ENCODE assay signal across 1 cellular context in genomic region chr2:238263204-238264071, GRCh38.
A peak's percentile ranks its signal among the peaks of the same experiment; 100 is the strongest.
TF ChIP-seq lines count a peak whose summit lies in the region.

No MANE protein-coding gene starts in this region.

TF ChIP-seq in HepG2, 621 proteins besides CTCF, POLR2A, EP300 and RAD21 (continued from another document and continues in another):
- no peak for TF ChIP-seq ZBTB49 (CRISPR knock-in tag; IDR thresholded peaks at IDR 0.05; ENCODE audit: borderline replicate concordance)
- no peak for TF ChIP-seq SP1 (IDR thresholded peaks at IDR 0.05)
- peak; percentile 28; the same call in 1 of the 2 replicates for TF ChIP-seq SP1 (CRISPR knock-in tag; IDR thresholded peaks at IDR 0.05)
- peak; percentile 58 for TF ChIP-seq ZNF331 (CRISPR knock-in tag; IDR thresholded peaks at IDR 0.05)
- 0 out of 2 replicates have a peak, but pooled peaks have one; percentile 64 for TF ChIP-seq MEIS1 (CRISPR knock-in tag; IDR thresholded peaks at IDR 0.05; ENCODE audit: borderline replicate concordance)
- TF ChIP-seq, protein P1, sequence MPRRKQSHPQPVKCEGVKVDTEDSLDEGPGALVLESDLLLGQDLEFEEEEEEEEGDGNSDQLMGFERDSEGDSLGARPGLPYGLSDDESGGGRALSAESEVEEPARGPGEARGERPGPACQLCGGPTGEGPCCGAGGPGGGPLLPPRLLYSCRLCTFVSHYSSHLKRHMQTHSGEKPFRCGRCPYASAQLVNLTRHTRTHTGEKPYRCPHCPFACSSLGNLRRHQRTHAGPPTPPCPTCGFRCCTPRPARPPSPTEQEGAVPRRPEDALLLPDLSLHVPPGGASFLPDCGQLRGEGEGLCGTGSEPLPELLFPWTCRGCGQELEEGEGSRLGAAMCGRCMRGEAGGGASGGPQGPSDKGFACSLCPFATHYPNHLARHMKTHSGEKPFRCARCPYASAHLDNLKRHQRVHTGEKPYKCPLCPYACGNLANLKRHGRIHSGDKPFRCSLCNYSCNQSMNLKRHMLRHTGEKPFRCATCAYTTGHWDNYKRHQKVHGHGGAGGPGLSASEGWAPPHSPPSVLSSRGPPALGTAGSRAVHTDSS (CRISPR knock-in tag; conservative IDR thresholded peaks at IDR 0.05) = no peak
- no peak for TF ChIP-seq RNF2 (conservative IDR thresholded peaks at IDR 0.05; ENCODE audit: low read depth)
- peak; percentile 83 for TF ChIP-seq SAP130 (CRISPR knock-in tag; IDR thresholded peaks at IDR 0.05; ENCODE audit: low read depth)
- TF ChIP-seq ZNF460 (CRISPR knock-in tag; IDR thresholded peaks at IDR 0.05; ENCODE audit: borderline replicate concordance) = no peak
- no peak; the same call in 1 of the 2 replicates for TF ChIP-seq ZNF280B (CRISPR knock-in tag; IDR thresholded peaks at IDR 0.05; ENCODE audit: borderline replicate concordance)
- TF ChIP-seq ZNF724P (CRISPR knock-in tag; IDR thresholded peaks at IDR 0.05; ENCODE audit: borderline replicate concordance) = peak; percentile 53; the same call in 1 of the 2 replicates
- peak; percentile 42; the same call in 1 of the 2 replicates for TF ChIP-seq CREM (IDR thresholded peaks at IDR 0.05)
- TF ChIP-seq CREM (CRISPR knock-in tag; IDR thresholded peaks at IDR 0.05) = no peak
- no peak for TF ChIP-seq NFATC3 (CRISPR knock-in tag; IDR thresholded peaks at IDR 0.05)
- no peak for TF ChIP-seq ZHX1 (CRISPR knock-in tag; IDR thresholded peaks at IDR 0.05; ENCODE audit: low read depth)
- no peak for TF ChIP-seq ZFP36 (IDR thresholded peaks at IDR 0.05; ENCODE audit: borderline replicate concordance, low read depth, low read length, partially characterized antibody)
- peak; percentile 93 for TF ChIP-seq KDM3A (CRISPR knock-in tag; IDR thresholded peaks at IDR 0.05; ENCODE audit: low read depth)
- peak; percentile 95; the same call in 1 of the 2 replicates for TF ChIP-seq ZNF614 (CRISPR knock-in tag; IDR thresholded peaks at IDR 0.05; ENCODE audit: borderline replicate concordance)
- TF ChIP-seq ISL2 (CRISPR knock-in tag; IDR thresholded peaks at IDR 0.05) = peak; percentile 46; the same call in 1 of the 2 replicates
- TF ChIP-seq, protein P2, sequence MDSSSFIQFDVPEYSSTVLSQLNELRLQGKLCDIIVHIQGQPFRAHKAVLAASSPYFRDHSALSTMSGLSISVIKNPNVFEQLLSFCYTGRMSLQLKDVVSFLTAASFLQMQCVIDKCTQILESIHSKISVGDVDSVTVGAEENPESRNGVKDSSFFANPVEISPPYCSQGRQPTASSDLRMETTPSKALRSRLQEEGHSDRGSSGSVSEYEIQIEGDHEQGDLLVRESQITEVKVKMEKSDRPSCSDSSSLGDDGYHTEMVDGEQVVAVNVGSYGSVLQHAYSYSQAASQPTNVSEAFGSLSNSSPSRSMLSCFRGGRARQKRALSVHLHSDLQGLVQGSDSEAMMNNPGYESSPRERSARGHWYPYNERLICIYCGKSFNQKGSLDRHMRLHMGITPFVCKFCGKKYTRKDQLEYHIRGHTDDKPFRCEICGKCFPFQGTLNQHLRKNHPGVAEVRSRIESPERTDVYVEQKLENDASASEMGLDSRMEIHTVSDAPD (CRISPR knock-in tag; IDR thresholded peaks at IDR 0.05) = no peak; the same call in 1 of the 2 replicates
- no peak for TF ChIP-seq CBX2 (IDR thresholded peaks at IDR 0.05; ENCODE audit: low read depth, low read length)
- no peak for TF ChIP-seq CBX2 (CRISPR knock-in tag; IDR thresholded peaks at IDR 0.05; ENCODE audit: low read depth)
- peak; percentile 98 for TF ChIP-seq PAXIP1 (CRISPR knock-in tag; conservative IDR thresholded peaks at IDR 0.05)
- TF ChIP-seq, protein P3, sequence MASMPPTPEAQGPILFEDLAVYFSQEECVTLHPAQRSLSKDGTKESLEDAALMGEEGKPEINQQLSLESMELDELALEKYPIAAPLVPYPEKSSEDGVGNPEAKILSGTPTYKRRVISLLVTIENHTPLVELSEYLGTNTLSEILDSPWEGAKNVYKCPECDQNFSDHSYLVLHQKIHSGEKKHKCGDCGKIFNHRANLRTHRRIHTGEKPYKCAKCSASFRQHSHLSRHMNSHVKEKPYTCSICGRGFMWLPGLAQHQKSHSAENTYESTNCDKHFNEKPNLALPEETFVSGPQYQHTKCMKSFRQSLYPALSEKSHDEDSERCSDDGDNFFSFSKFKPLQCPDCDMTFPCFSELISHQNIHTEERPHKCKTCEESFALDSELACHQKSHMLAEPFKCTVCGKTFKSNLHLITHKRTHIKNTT (CRISPR knock-in tag; IDR thresholded peaks at IDR 0.05) = no peak
- TF ChIP-seq REXO4 (CRISPR knock-in tag; IDR thresholded peaks at IDR 0.05; ENCODE audit: borderline replicate concordance) = no peak
- peak; percentile 78; the same call in 1 of the 2 replicates for TF ChIP-seq SALL1 (CRISPR knock-in tag; IDR thresholded peaks at IDR 0.05)
- TF ChIP-seq TBX2 (CRISPR knock-in tag; IDR thresholded peaks at IDR 0.05; ENCODE audit: borderline replicate concordance) = peak; percentile 76
- TF ChIP-seq SMARCC2 (IDR thresholded peaks at IDR 0.05) = no peak
- TF ChIP-seq, protein P4, sequence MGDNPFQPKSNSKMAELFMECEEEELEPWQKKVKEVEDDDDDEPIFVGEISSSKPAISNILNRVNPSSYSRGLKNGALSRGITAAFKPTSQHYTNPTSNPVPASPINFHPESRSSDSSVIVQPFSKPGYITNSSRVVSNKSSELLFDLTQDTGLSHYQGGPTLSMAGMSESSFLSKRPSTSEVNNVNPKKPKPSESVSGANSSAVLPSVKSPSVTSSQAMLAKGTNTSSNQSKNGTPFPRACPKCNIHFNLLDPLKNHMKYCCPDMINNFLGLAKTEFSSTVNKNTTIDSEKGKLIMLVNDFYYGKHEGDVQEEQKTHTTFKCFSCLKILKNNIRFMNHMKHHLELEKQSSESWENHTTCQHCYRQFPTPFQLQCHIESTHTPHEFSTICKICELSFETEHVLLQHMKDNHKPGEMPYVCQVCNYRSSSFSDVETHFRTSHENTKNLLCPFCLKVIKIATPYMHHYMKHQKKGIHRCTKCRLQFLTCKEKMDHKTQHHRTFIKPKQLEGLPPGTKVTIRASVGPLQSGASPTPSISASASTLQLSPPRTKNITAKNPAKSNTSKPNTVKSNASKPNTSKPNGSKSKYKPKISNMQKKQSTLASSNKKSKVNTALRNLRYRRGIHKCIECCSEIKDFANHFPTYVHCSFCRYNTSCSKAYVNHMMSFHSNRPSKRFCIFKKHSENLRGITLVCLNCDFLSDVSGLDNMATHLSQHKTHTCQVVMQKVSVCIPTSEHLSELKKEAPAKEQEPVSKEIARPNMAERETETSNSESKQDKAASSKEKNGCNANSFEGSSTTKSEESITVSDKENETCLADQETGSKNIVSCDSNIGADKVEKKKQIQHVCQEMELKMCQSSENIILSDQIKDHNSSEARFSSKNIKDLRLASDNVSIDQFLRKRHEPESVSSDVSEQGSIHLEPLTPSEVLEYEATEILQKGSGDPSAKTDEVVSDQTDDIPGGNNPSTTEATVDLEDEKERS (CRISPR knock-in tag; IDR thresholded peaks at IDR 0.05) = no peak
- no peak for TF ChIP-seq DNMT1 (CRISPR knock-in tag; IDR thresholded peaks at IDR 0.05)
- no peak for TF ChIP-seq IKZF4 (CRISPR knock-in tag; IDR thresholded peaks at IDR 0.05; ENCODE audit: borderline replicate concordance, low read depth, not compliant biosample characterization)
- TF ChIP-seq NCOA5 (CRISPR knock-in tag; IDR thresholded peaks at IDR 0.05) = no peak
- TF ChIP-seq SP140L (CRISPR knock-in tag; IDR thresholded peaks at IDR 0.05; ENCODE audit: borderline replicate concordance) = no peak; the same call in 1 of the 2 replicates
- peak; percentile 86 for TF ChIP-seq SMAD3 (CRISPR knock-in tag; IDR thresholded peaks at IDR 0.05)
- no peak for TF ChIP-seq E2F5 (CRISPR knock-in tag; conservative IDR thresholded peaks at IDR 0.05)
- TF ChIP-seq SRSF4 (IDR thresholded peaks at IDR 0.05; ENCODE audit: low read depth, low read length, poor library complexity, severe bottlenecking) = no peak
- TF ChIP-seq ZNF557 (CRISPR knock-in tag; IDR thresholded peaks at IDR 0.05) = 0 out of 2 replicates have a peak, but pooled peaks have one; percentile 62
- TF ChIP-seq, protein P5, sequence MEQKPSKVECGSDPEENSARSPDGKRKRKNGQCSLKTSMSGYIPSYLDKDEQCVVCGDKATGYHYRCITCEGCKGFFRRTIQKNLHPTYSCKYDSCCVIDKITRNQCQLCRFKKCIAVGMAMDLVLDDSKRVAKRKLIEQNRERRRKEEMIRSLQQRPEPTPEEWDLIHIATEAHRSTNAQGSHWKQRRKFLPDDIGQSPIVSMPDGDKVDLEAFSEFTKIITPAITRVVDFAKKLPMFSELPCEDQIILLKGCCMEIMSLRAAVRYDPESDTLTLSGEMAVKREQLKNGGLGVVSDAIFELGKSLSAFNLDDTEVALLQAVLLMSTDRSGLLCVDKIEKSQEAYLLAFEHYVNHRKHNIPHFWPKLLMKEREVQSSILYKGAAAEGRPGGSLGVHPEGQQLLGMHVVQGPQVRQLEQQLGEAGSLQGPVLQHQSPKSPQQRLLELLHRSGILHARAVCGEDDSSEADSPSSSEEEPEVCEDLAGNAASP (CRISPR knock-in tag; IDR thresholded peaks at IDR 0.05; ENCODE audit: borderline replicate concordance) = peak; percentile 56; the same call in 1 of the 2 replicates
- TF ChIP-seq SNRNP70 (IDR thresholded peaks at IDR 0.05; ENCODE audit: low read depth, low read length) = no peak
- no peak for TF ChIP-seq CENPX (CRISPR knock-in tag; IDR thresholded peaks at IDR 0.05)
- TF ChIP-seq ZSCAN25 (CRISPR knock-in tag; IDR thresholded peaks at IDR 0.05) = peak; percentile 84
- no peak for TF ChIP-seq ZFP36L2 (CRISPR knock-in tag; IDR thresholded peaks at IDR 0.05)
- peak; percentile 42 for TF ChIP-seq HNRNPK (IDR thresholded peaks at IDR 0.05; ENCODE audit: low read depth, low read length, poor library complexity, severe bottlenecking)
